32 cellular contexts compared by ENCODE assay signal in the genomic region with DNA sequence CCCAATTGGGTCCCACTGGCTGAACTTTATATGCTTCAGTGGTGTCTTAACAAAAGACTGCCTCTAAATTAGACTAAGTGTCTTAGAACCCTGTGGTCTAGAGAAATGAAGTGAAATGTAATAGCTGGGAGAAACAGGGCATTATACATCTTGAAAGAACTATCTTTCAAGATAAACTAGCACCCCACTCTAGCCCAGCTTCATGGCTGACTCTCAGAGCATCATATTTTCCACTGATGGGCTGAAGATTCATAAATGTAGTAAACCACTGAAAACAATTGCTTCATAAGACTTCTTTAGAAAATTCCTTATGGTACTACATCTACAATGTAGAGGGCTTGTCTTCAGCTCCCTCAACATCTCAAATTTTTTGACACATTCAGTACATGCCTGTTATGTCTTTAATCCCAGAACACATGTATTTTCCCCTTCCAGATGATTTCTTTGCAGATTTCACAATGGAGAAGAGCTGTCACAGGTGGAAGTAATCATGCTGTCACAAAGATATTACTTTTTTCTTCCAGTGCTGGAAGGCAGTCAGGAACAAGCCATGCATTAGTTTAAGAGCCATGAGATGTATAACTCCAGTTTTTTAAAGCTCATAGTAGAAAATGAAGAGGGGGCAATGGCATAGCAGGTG. TPM values are rescaled to one million over a fixed set of nuclear protein-coding genes. Genes with fewer than 3 reads are reported as not detected.
A peak's percentile ranks its signal among the peaks of the same experiment; 100 is the strongest.
DNase-seq lines count a peak whose midpoint lies in the region; ATAC-seq and TF ChIP-seq lines count a peak whose summit lies in the region.
"Had no signal": no experiment of that assay in that cellular context is flagged by ENCODE, and none has a peak within 500 bp of the region (broad histone marks: within the 10 kb centered on the region; RNA-seq: fewer than 3 reads in every experiment).

No MANE protein-coding gene starts in this region.

- peaks cover 42% of the 10 kb centered on the region for H3K4me1 Mint-ChIP-seq in activated T-cell treated with anti-CD3 and anti-CD28 coated beads, Interleukin-2, amount 50 U/mL, for 4 hours (ENCODE audit: low read depth)
- H3K4me1 Mint-ChIP-seq in stimulated activated naive B cell treated with anti-CD40 and anti-IgM and Interleukin-4, amounts not matched to agents 10 μg/mL and 1 μg/mL and 100 μg/mL, for 72 hours, result peaks cover 19 to 46% of the 10 kb centered on the region in 2 donors

- H3K4me1 ChIP-seq in adipocyte (ENCODE audit: control insufficient read depth, insufficient read depth, low read length) (no peaks in the 10 kb centered on the region), MM.1S (ENCODE audit: low read length) (no peaks in the 10 kb centered on the region)
- H3K4me1 ChIP-seq: adrenal gland, body of pancreas, HAP-1, neural progenitor cell, transverse colon had no signal

- H3K4me3 ChIP-seq in adipocyte (ENCODE audit: low read length), result no peak overlapping the region
- no peak overlapping the region for H3K4me3 ChIP-seq in MM.1S (ENCODE audit: low read length)
- H3K4me3 ChIP-seq: adrenal gland, body of pancreas, esophagus squamous epithelium, HAP-1, lung, mucosa of descending colon, neural progenitor cell, transverse colon had no signal

- DNase-seq in activated T-cell treated with anti-CD3 and anti-CD28 coated beads, Interleukin-2, amount 50 U/mL, for 4 hours, result no peak
- DNase-seq in activated T-cell treated with anti-CD3 and anti-CD28 coated beads for 4 hours, result no peak
- peak; percentile 5 for DNase-seq in LHCN-M2 (ENCODE audit: low read depth)
- peak; percentile 4 for DNase-seq in adipocyte (ENCODE audit: low read depth)
- no peak for DNase-seq in stimulated activated naive B cell treated with anti-CD40 and anti-IgM and Interleukin-4, amounts not matched to agents 10 μg/mL and 1 μg/mL and 100 μg/mL, for 72 hours
- no peak for DNase-seq in COR-L47 (lab: John Stamatoyannopoulos, UW)
- DNase-seq in MM.1S, result no peak
- DNase-seq: activated CD8-positive, alpha-beta memory T cell treated with anti-CD3 and anti-CD28 coated beads for 24 hours; adrenal gland; body of pancreas; Calu3; cerebellar nuclear complex; DMS79 treated with DMSO at 0.1 percent for 48 hours; esophagus squamous epithelium; GF-D8; mucosa of descending colon; NCI-H1105 treated with DMSO at 0.1 percent for 48 hours; NCI-H1930; NCI-H2227 treated with DMSO at 0.1 percent for 48 hours; posterior cingulate gyrus; SIG-M5; transverse colon had no signal

- H3K27ac ChIP-seq in MM.1S (ENCODE audit: low read length), result no peak overlapping the region
- H3K27ac ChIP-seq: adrenal gland, body of pancreas, esophagus squamous epithelium, neural progenitor cell, transverse colon had no signal

- H3K9me3 ChIP-seq in adipocyte (ENCODE audit: control insufficient read depth, low read length) (no peaks in the 10 kb centered on the region), MM.1S (replicated peaks; ENCODE audit: insufficient read depth, low read length) (no peaks in the 10 kb centered on the region)
- H3K9me3 ChIP-seq: adrenal gland, body of pancreas, esophagus squamous epithelium, HAP-1, mucosa of descending colon, transverse colon had no signal

- H3K79me2 ChIP-seq in MM.1S (ENCODE audit: low read length), result no peaks in the 10 kb centered on the region

- TF ChIP-seq CTCF in MM.1S (IDR thresholded peaks at IDR 0.05; ENCODE audit: low read length), result no peak

- no peak overlapping the region for H3K4me2 ChIP-seq in MM.1S (ENCODE audit: low read depth, low read length)
- H3K4me2 ChIP-seq: neural progenitor cell had no signal

- H3K27me3 ChIP-seq in adipocyte (replicated peaks; ENCODE audit: control insufficient read depth, insufficient read depth, low read length), result no peaks in the 10 kb centered on the region
- no peaks in the 10 kb centered on the region for H3K27me3 ChIP-seq in MM.1S (replicated peaks; ENCODE audit: insufficient read depth, low read length)
- H3K27me3 ChIP-seq: adrenal gland, body of pancreas, neural progenitor cell, transverse colon had no signal

- H3K9me3 Mint-ChIP-seq in activated T-cell treated with anti-CD3 and anti-CD28 coated beads, Interleukin-2, amount 50 U/mL, for 4 hours, result no peaks in the 10 kb centered on the region
- peaks cover 0 to 6% of the 10 kb centered on the region in 2 donors for H3K9me3 Mint-ChIP-seq in stimulated activated naive B cell treated with anti-CD40 and anti-IgM and Interleukin-4, amounts not matched to agents 10 μg/mL and 1 μg/mL and 100 μg/mL, for 72 hours
- H3K9me3 Mint-ChIP-seq: neural progenitor cell had no signal

- no peaks in the 10 kb centered on the region for H3K27me3 Mint-ChIP-seq in activated T-cell treated with anti-CD3 and anti-CD28 coated beads, Interleukin-2, amount 50 U/mL, for 4 hours (ENCODE audit: low read depth)
- H3K27me3 Mint-ChIP-seq in stimulated activated naive B cell treated with anti-CD40 and anti-IgM and Interleukin-4, amounts not matched to agents 10 μg/mL and 1 μg/mL and 100 μg/mL, for 72 hours, result no peaks in the 10 kb centered on the region
- H3K27me3 Mint-ChIP-seq: IgD-negative memory B cell had no signal

- no peak overlapping the region for H2AFZ ChIP-seq in MM.1S (ENCODE audit: low read length)
- H2AFZ ChIP-seq: neural progenitor cell had no signal

- ATAC-seq in activated T-cell treated with anti-CD3 and anti-CD28 coated beads, Interleukin-2, amount 50 U/mL, for 4 hours, result peak; percentile 42 to 46
- peak in 1 of 2 donors; percentile 17 for ATAC-seq in stimulated activated naive B cell treated with anti-CD40 and anti-IgM and Interleukin-4, amounts not matched to agents 10 μg/mL and 1 μg/mL and 100 μg/mL, for 72 hours (replicated peaks)
- ATAC-seq: body of pancreas, mucosa of descending colon, sciatic nerve, WTC11 had no signal

- H3K9ac ChIP-seq in adipocyte (ENCODE audit: low read length) (no peak overlapping the region), MM.1S (ENCODE audit: low read length) (no peak overlapping the region)
- H3K9ac ChIP-seq: neural progenitor cell had no signal

- no peaks in the 10 kb centered on the region for H3K9me2 ChIP-seq in MM.1S (replicated peaks; ENCODE audit: insufficient read depth, low read length)

- no peaks in the 10 kb centered on the region for H4K20me1 ChIP-seq in MM.1S (ENCODE audit: insufficient read depth, low read length)

- peak overlapping the region; percentile 6 for H3K27ac Mint-ChIP-seq in stimulated activated naive B cell treated with anti-CD40 and anti-IgM and Interleukin-4, amounts not matched to agents 10 μg/mL and 1 μg/mL and 100 μg/mL, for 72 hours
- H3K27ac Mint-ChIP-seq: CD14-positive monocyte, IgD-negative memory B cell, neural progenitor cell, WTC11 had no signal

- H3K36me3 Mint-ChIP-seq in activated T-cell treated with anti-CD3 and anti-CD28 coated beads, Interleukin-2, amount 50 U/mL, for 4 hours (ENCODE audit: insufficient read depth), result no peaks in the 10 kb centered on the region
- peaks cover 0 to 8% of the 10 kb centered on the region in 2 donors for H3K36me3 Mint-ChIP-seq in stimulated activated naive B cell treated with anti-CD40 and anti-IgM and Interleukin-4, amounts not matched to agents 10 μg/mL and 1 μg/mL and 100 μg/mL, for 72 hours
- H3K36me3 Mint-ChIP-seq: CD14-positive monocyte, neural progenitor cell, WTC11 had no signal

- H3K36me3 ChIP-seq in adipocyte (ENCODE audit: control insufficient read depth, insufficient read depth, low read length, severe bottlenecking) (no peaks in the 10 kb centered on the region), MM.1S (replicated peaks; ENCODE audit: insufficient read depth, low read length) (no peaks in the 10 kb centered on the region)
- H3K36me3 ChIP-seq: adrenal gland, esophagus squamous epithelium, HAP-1, neural progenitor cell, transverse colon had no signal

- peaks cover 25% of the 10 kb centered on the region; the same call in 1 of the 2 replicates for H3F3A ChIP-seq in MM.1S (ENCODE audit: insufficient read depth, low read length)

- no peak overlapping the region for H3K4me3 Mint-ChIP-seq in activated T-cell treated with anti-CD3 and anti-CD28 coated beads, Interleukin-2, amount 50 U/mL, for 4 hours
- H3K4me3 Mint-ChIP-seq in stimulated activated naive B cell treated with anti-CD40 and anti-IgM and Interleukin-4, amounts not matched to agents 10 μg/mL and 1 μg/mL and 100 μg/mL, for 72 hours, result no peak overlapping the region
- H3K4me3 Mint-ChIP-seq: CD14-positive monocyte, IgD-negative memory B cell, neural progenitor cell, WTC11 had no signal

RNA-seq across cellular contexts. Expression of a gene that starts 48.5 kb away (rescaled TPM):
- total RNA-seq in activated T-cell treated with anti-CD3 and anti-CD28 coated beads, Interleukin-2, amount 50 U/mL, for 4 hours, result under 1 TPM in 1 of 3 donors, not detected in 2; 0.95 TPM
- total RNA-seq in LHCN-M2 (2014; rRNA removed), result not detected in 2 replicates
- not detected for polyA plus RNA-seq in LHCN-M2 (2012)
- total RNA-seq: body of pancreas, Calu3, dermis microvascular lymphatic vessel endothelial cell, frontal cortex, MCF 10A, WTC11 had no signal
- polyA plus RNA-seq: adrenal gland, CD14-positive monocyte had no signal

Comparison
In these comparisons a context has a peak if more than half of its experiments do, and no peak if none do; other contexts are left out.
1. DNase-seq: peak in LHCN-M2 (single experiment) and adipocyte (single experiment); none in activated T-cell treated with anti-CD3 and anti-CD28 coated beads, Interleukin-2, amount 50 U/mL, for 4 hours (single experiment), activated T-cell treated with anti-CD3 and anti-CD28 coated beads for 4 hours (single experiment), stimulated activated naive B cell treated with anti-CD40 and anti-IgM and Interleukin-4, amounts not matched to agents 10 μg/mL and 1 μg/mL and 100 μg/mL, for 72 hours (single experiment), COR-L47 (single experiment) and MM.1S (single experiment).